Comparison of ENCODE assay signal across 9 cellular contexts in genomic region chr1:53470155-53470554, GRCh38. TPM values are rescaled to one million over a fixed set of nuclear protein-coding genes. Genes with fewer than 3 reads are reported as not detected.
DNase-seq lines count a peak whose midpoint lies in the region; ATAC-seq and TF ChIP-seq lines count a peak whose summit lies in the region.
"Had no signal": no experiment of that assay in that cellular context is flagged by ENCODE, and none has a peak within 500 bp of the region (broad histone marks: within the 10 kb centered on the region; RNA-seq: fewer than 3 reads in every experiment).

No MANE protein-coding gene starts in this region.

- in situ Hi-C loops in SK-MEL-5 (cut with HindIII; ENCODE audit: low pct_unique_long_range_greater_than_20kb, low sequenced_read_pairs) = no loop called here

- no peaks in the 10 kb centered on the region for H3K9me3 ChIP-seq in heart left ventricle

- TF ChIP-seq CTCF in heart left ventricle (IDR thresholded peaks at IDR 0.05) (peak; percentile 39 to 80 (median 56)), progenitor cell of endocrine pancreas (IDR thresholded peaks at IDR 0.05; ENCODE audit: unreplicated experiment) (peak; percentile 97)

- H3K4me1 ChIP-seq in heart left ventricle = peaks cover 0 to 8% (median 5%) of the 10 kb centered on the region in 12 donors

- DNase-seq in EH (ENCODE audit: low read depth) (peak; percentile 27), SK-MEL-5 (ENCODE audit: low read depth, low spot score) (peak; percentile 68), heart left ventricle (peak; percentile 67 to 80 (median 74)), progenitor cell of endocrine pancreas (ENCODE audit: low spot score, unreplicated experiment) (peak; percentile 89)
- DNase-seq in activated CD8-positive, alpha-beta memory T cell treated with anti-CD3 and anti-CD28 coated beads, Interleukin-2, amount 50 U/mL, for 4 hours = no peak
- DNase-seq: activated naive CD8-positive, alpha-beta T cell treated with anti-CD3 and anti-CD28 coated beads, Interleukin-2, amount 10 ng/mL, durations not matched to agents 7 days and 5 days had no signal

- no peak for TF ChIP-seq POLR2A in heart left ventricle (IDR thresholded peaks at IDR 0.05)

- peak; percentile 48 to 93 (median 80) for ATAC-seq in heart left ventricle
- no peak for ATAC-seq in GM21786 (IDR thresholded peaks at IDR 0.05; ENCODE audit: unreplicated experiment)
- no peak for ATAC-seq in GM18520 (IDR thresholded peaks at IDR 0.05; ENCODE audit: unreplicated experiment)
- no peak for ATAC-seq in HG03354 (IDR thresholded peaks at IDR 0.05; ENCODE audit: poor library complexity, severe bottlenecking, unreplicated experiment)

- no peaks in the 10 kb centered on the region for H3K36me3 Mint-ChIP-seq in progenitor cell of endocrine pancreas (ENCODE audit: insufficient read depth)
- H3K36me3 Mint-ChIP-seq: activated naive CD8-positive, alpha-beta T cell treated with anti-CD3 and anti-CD28 coated beads, Interleukin-2, amount 10 ng/mL, durations not matched to agents 7 days and 5 days had no signal

- peaks cover 16% of the 10 kb centered on the region for H3K27me3 Mint-ChIP-seq in progenitor cell of endocrine pancreas

- H3K27ac ChIP-seq in heart left ventricle = no peak overlapping the region

- WGBS in heart left ventricle, 4 donors = 12 to 17% (median 16%) methylated on average over 19 to 28 of the region's 28 CpGs

- no peaks in the 10 kb centered on the region for H3K36me3 ChIP-seq in heart left ventricle

- H3K4me1 Mint-ChIP-seq in progenitor cell of endocrine pancreas (ENCODE audit: low read depth) = no peaks in the 10 kb centered on the region

- H3K27me3 ChIP-seq in heart left ventricle = no peaks in the 10 kb centered on the region

- H3K27ac Mint-ChIP-seq in progenitor cell of endocrine pancreas = no peak overlapping the region
- H3K27ac Mint-ChIP-seq: activated naive CD8-positive, alpha-beta T cell treated with anti-CD3 and anti-CD28 coated beads, Interleukin-2, amount 10 ng/mL, durations not matched to agents 7 days and 5 days had no signal

- intact Hi-C loops in heart left ventricle (cut with DNase I) = no loop called here

- H3K4me3 Mint-ChIP-seq in progenitor cell of endocrine pancreas (ENCODE audit: low read depth) = peak overlapping the region; percentile 30
- H3K4me3 Mint-ChIP-seq: activated naive CD8-positive, alpha-beta T cell treated with anti-CD3 and anti-CD28 coated beads, Interleukin-2, amount 10 ng/mL, durations not matched to agents 7 days and 5 days had no signal

- peak overlapping the region in 3 of 12 donors; percentile 9 to 15 (median 13) for H3K4me3 ChIP-seq in heart left ventricle

- no peaks in the 10 kb centered on the region for H3K9me3 Mint-ChIP-seq in progenitor cell of endocrine pancreas (ENCODE audit: low read depth)
- H3K9me3 Mint-ChIP-seq: activated naive CD8-positive, alpha-beta T cell treated with anti-CD3 and anti-CD28 coated beads, Interleukin-2, amount 10 ng/mL, durations not matched to agents 7 days and 5 days had no signal

RNA-seq across cellular contexts. Expression of gene DMRTB1, which starts 11.0 kb away (rescaled TPM):
- total RNA-seq in SK-MEL-5 (2014; rRNA removed; shearing (Covaris generic)) = not detected in 2 replicates
- polyA plus RNA-seq in SK-MEL-5 (2015; cell fraction: cytosol; rRNA removed) = not detected in 2 replicates
- polyA plus RNA-seq in SK-MEL-5 (2015; cell fraction: nucleus; rRNA removed) = not detected in 2 replicates
- total RNA-seq in heart left ventricle (not detected), progenitor cell of endocrine pancreas (not detected in 2 replicates)
- not detected for polyA plus RNA-seq in heart left ventricle
- total RNA-seq: activated naive CD8-positive, alpha-beta T cell treated with anti-CD3 and anti-CD28 coated beads, Interleukin-2, amount 10 ng/mL, durations not matched to agents 7 days and 5 days had no signal

Comparison
In these comparisons a context has a peak if more than half of its experiments do, and no peak if none do; other contexts are left out.
1. ATAC-seq: peak in heart left ventricle (4 of 4); none in GM21786 (single experiment), GM18520 (single experiment) and HG03354 (single experiment).